In the genomic region with DNA sequence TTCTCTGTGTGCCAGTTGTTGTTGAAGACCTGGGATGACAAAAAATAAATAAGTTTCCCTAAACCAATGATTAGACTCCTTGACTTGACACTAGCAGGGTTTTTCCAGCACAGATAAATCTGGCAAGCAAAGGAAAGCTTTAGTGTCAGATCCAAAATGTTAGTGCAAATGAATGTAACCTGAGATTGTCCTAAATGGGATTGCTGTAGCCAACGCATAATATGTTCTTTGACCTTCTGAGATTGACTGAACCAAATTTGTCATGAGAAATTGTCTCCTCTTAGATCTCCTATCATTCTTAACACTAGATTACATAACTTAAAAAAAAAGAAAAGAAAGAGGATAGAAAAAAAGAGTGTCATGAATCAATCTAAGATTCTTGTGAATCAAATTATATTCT, we compare ENCODE assay signal across 22 cellular contexts.
"Had no signal": no experiment of that assay in that cellular context is flagged by ENCODE, and none has a peak within 500 bp of the region (broad histone marks: within the 10 kb centered on the region; RNA-seq: fewer than 3 reads in every experiment).

No MANE protein-coding gene starts in this region.

- H3K27me3 ChIP-seq: dorsolateral prefrontal cortex, esophagus muscularis mucosa, gastrocnemius medialis, heart right ventricle, neutrophil, sigmoid colon, testis, tibial nerve had no signal

- ATAC-seq: gastrocnemius medialis; heart right ventricle; left cardiac atrium; left ventricle myocardium superior; naive thymus-derived CD8-positive, alpha-beta T cell; stimulated activated naive B cell treated with anti-CD40 and anti-IgM and Interleukin-4, amounts not matched to agents 10 μg/mL and 1 μg/mL and 100 μg/mL, for 72 hours; stimulated activated naive CD8-positive, alpha-beta T cell treated with anti-CD3 and anti-CD28 coated beads, Interleukin-15, amount 100 ng/mL, for 72 hours had no signal

- H3K27ac Mint-ChIP-seq: immature natural killer cell; naive thymus-derived CD8-positive, alpha-beta T cell; stimulated activated naive B cell treated with anti-CD40 and anti-IgM and Interleukin-4, amounts not matched to agents 10 μg/mL and 1 μg/mL and 100 μg/mL, for 72 hours; stimulated activated naive CD8-positive, alpha-beta T cell treated with anti-CD3 and anti-CD28 coated beads, Interleukin-15, amount 100 ng/mL, for 72 hours had no signal

- H3K27me3 Mint-ChIP-seq: stimulated activated naive CD8-positive, alpha-beta T cell treated with anti-CD3 and anti-CD28 coated beads, Interleukin-15, amount 100 ng/mL, for 72 hours had no signal

- H3K9me3 ChIP-seq: esophagus muscularis mucosa, gastrocnemius medialis, heart right ventricle, neutrophil, testis had no signal

- H3K4me1 ChIP-seq: esophagus muscularis mucosa, gastrocnemius medialis, heart right ventricle, sigmoid colon, testis, tibial nerve had no signal

- H3K36me3 ChIP-seq: esophagus muscularis mucosa, gastrocnemius medialis, heart right ventricle, neutrophil, sigmoid colon, tibial nerve had no signal

- H3K4me1 Mint-ChIP-seq: immature natural killer cell; naive thymus-derived CD8-positive, alpha-beta T cell; stimulated activated naive B cell treated with anti-CD40 and anti-IgM and Interleukin-4, amounts not matched to agents 10 μg/mL and 1 μg/mL and 100 μg/mL, for 72 hours; stimulated activated naive CD8-positive, alpha-beta T cell treated with anti-CD3 and anti-CD28 coated beads, Interleukin-15, amount 100 ng/mL, for 72 hours had no signal

- H3K27ac ChIP-seq: coronary artery, dorsolateral prefrontal cortex, epithelial cell of prostate, esophagus muscularis mucosa, gastrocnemius medialis, heart right ventricle, neutrophil, sigmoid colon, skin epidermis, testis, tibial nerve had no signal

- H3K36me3 Mint-ChIP-seq: immature natural killer cell; naive thymus-derived CD8-positive, alpha-beta T cell; stimulated activated naive B cell treated with anti-CD40 and anti-IgM and Interleukin-4, amounts not matched to agents 10 μg/mL and 1 μg/mL and 100 μg/mL, for 72 hours had no signal

- H3K4me3 Mint-ChIP-seq: immature natural killer cell; naive thymus-derived CD8-positive, alpha-beta T cell; stimulated activated naive B cell treated with anti-CD40 and anti-IgM and Interleukin-4, amounts not matched to agents 10 μg/mL and 1 μg/mL and 100 μg/mL, for 72 hours; stimulated activated naive CD8-positive, alpha-beta T cell treated with anti-CD3 and anti-CD28 coated beads, Interleukin-15, amount 100 ng/mL, for 72 hours had no signal

- DNase-seq: dorsolateral prefrontal cortex; effector CD8-positive, alpha-beta T cell; gastrocnemius medialis; heart right ventricle; immature natural killer cell; kidney; left cardiac atrium; left ventricle myocardium superior; mesendoderm; naive thymus-derived CD8-positive, alpha-beta T cell; sigmoid colon; stimulated activated CD4-positive, alpha-beta T cell treated with anti-CD3 and anti-CD28 coated beads, Interleukin-2, amount 100 ng/mL, for 24 hours; stimulated activated CD4-positive, alpha-beta T cell treated with anti-CD3 and anti-CD28 coated beads, Interleukin-4, amount 100 ng/mL, for 4 hours; stimulated activated naive B cell treated with anti-CD40 and anti-IgM and Interleukin-4, amounts not matched to agents 10 μg/mL and 1 μg/mL and 100 μg/mL, for 72 hours; stimulated activated naive CD8-positive, alpha-beta T cell treated with anti-CD3 and anti-CD28 coated beads, Interleukin-15, amount 100 ng/mL, for 72 hours; testis had no signal

- H3K4me3 ChIP-seq: coronary artery, dorsolateral prefrontal cortex, esophagus muscularis mucosa, gastrocnemius medialis, heart right ventricle, sigmoid colon, skin epidermis, testis, tibial nerve had no signal

- H3K9me3 Mint-ChIP-seq: stimulated activated naive B cell treated with anti-CD40 and anti-IgM and Interleukin-4, amounts not matched to agents 10 μg/mL and 1 μg/mL and 100 μg/mL, for 72 hours; stimulated activated naive CD8-positive, alpha-beta T cell treated with anti-CD3 and anti-CD28 coated beads, Interleukin-15, amount 100 ng/mL, for 72 hours had no signal
